9 cellular contexts compared by ENCODE assay signal in the genomic region with DNA sequence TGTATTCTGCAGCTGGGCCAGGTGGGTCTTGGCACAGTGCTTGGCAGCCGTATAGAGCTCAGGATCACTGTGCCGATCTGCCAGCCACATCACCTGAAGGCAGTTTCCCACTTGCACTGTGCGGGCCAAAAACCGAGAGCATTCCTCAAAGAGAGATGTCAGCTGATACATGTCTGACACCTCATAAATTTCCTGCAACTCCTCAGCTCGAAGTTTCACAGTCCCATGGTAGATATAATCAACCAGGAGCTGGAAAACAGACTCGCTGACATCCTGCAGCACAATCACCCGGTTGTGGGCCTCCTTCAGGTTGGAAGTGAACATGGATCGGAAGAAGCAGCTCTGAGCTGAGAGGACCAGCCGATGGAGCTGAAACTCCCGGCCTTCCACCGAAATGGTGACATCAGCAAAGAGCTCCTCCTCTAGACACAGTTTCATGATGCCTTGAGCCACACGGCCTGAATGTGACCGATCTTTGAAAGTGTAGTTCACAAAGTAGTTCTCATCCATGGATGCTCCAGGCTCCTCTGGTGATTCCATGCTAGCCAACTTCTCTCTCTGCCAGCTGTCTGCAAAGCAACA. TPM values are rescaled to one million over a fixed set of nuclear protein-coding genes. Genes with fewer than 3 reads are reported as not detected.
DNase-seq lines count a peak whose midpoint lies in the region; ATAC-seq and TF ChIP-seq lines count a peak whose summit lies in the region.
"Had no signal": no experiment of that assay in that cellular context is flagged by ENCODE, and none has a peak within 500 bp of the region (broad histone marks: within the 10 kb centered on the region; RNA-seq: fewer than 3 reads in every experiment).

No MANE protein-coding gene starts in this region.

- CTCF ChIA-PET in activated B cell treated with CpG ODN at 0.5 μM for 24 hours (lab: Charles Lee): no interaction called here

- TF ChIP-seq CTCF in activated B cell treated with CpG ODN at 0.5 μM for 24 hours (IDR thresholded peaks at IDR 0.05) (no peak), glutamatergic neuron (IDR thresholded peaks at IDR 0.05; ENCODE audit: partially characterized antibody, unreplicated experiment) (no peak)

- DNase-seq in activated CD4-positive, alpha-beta T cell treated with anti-CD3 and anti-CD28 coated beads, Interleukin-2, amount 10 ng/mL, durations not matched to agents 24 days and 14 days: no peak
- DNase-seq in activated CD4-positive, alpha-beta T cell treated with anti-CD3 and anti-CD28 coated beads, Interleukin-2, amount 50 U/mL, for 48 hours: no peak
- DNase-seq in activated B cell treated with CpG ODN at 0.5 μM for 24 hours (no peak), glutamatergic neuron (no peak), SHP77 (lab: John Stamatoyannopoulos, UW) (no peak), HK-2 (ENCODE audit: unreplicated experiment) (no peak)
- no peak for DNase-seq in stimulated activated naive B cell treated with anti-CD40 and anti-IgM and Interleukin-4, amounts not matched to agents 10 μg/mL and 1 μg/mL and 100 μg/mL, for 72 hours

- peak overlapping the region; percentile 96 for H3K27ac Mint-ChIP-seq in activated CD4-positive, alpha-beta T cell treated with anti-CD3 and anti-CD28 coated beads, Interleukin-2, amount 10 ng/mL, durations not matched to agents 24 days and 14 days
- H3K27ac Mint-ChIP-seq in activated B cell treated with CpG ODN at 0.5 μM for 24 hours (no peak overlapping the region), glutamatergic neuron (ENCODE audit: unreplicated experiment) (no peak overlapping the region)
- peak overlapping the region; percentile 20 for H3K27ac Mint-ChIP-seq in stimulated activated naive B cell treated with anti-CD40 and anti-IgM and Interleukin-4, amounts not matched to agents 10 μg/mL and 1 μg/mL and 100 μg/mL, for 72 hours

- H3K9me3 Mint-ChIP-seq in activated CD4-positive, alpha-beta T cell treated with anti-CD3 and anti-CD28 coated beads, Interleukin-2, amount 10 ng/mL, durations not matched to agents 24 days and 14 days: no peaks in the 10 kb centered on the region
- H3K9me3 Mint-ChIP-seq in activated B cell treated with CpG ODN at 0.5 μM for 24 hours: no peaks in the 10 kb centered on the region
- peaks cover 7% of the 10 kb centered on the region for H3K9me3 Mint-ChIP-seq in glutamatergic neuron (ENCODE audit: unreplicated experiment)
- H3K9me3 Mint-ChIP-seq in stimulated activated naive B cell treated with anti-CD40 and anti-IgM and Interleukin-4, amounts not matched to agents 10 μg/mL and 1 μg/mL and 100 μg/mL, for 72 hours: no peaks in the 10 kb centered on the region

- peaks cover 30% of the 10 kb centered on the region for H3K4me1 Mint-ChIP-seq in activated CD4-positive, alpha-beta T cell treated with anti-CD3 and anti-CD28 coated beads, Interleukin-2, amount 10 ng/mL, durations not matched to agents 24 days and 14 days
- H3K4me1 Mint-ChIP-seq in activated B cell treated with CpG ODN at 0.5 μM for 24 hours (peaks cover 38% of the 10 kb centered on the region), glutamatergic neuron (ENCODE audit: low read depth, unreplicated experiment) (peaks cover 12% of the 10 kb centered on the region)
- peaks cover 19 to 32% of the 10 kb centered on the region in 2 donors for H3K4me1 Mint-ChIP-seq in stimulated activated naive B cell treated with anti-CD40 and anti-IgM and Interleukin-4, amounts not matched to agents 10 μg/mL and 1 μg/mL and 100 μg/mL, for 72 hours

- H3K27me3 Mint-ChIP-seq in activated CD4-positive, alpha-beta T cell treated with anti-CD3 and anti-CD28 coated beads, Interleukin-2, amount 10 ng/mL, durations not matched to agents 24 days and 14 days: no peaks in the 10 kb centered on the region
- no peaks in the 10 kb centered on the region for H3K27me3 Mint-ChIP-seq in activated B cell treated with CpG ODN at 0.5 μM for 24 hours
- H3K27me3 Mint-ChIP-seq in glutamatergic neuron (ENCODE audit: unreplicated experiment): peaks cover 10% of the 10 kb centered on the region
- no peaks in the 10 kb centered on the region for H3K27me3 Mint-ChIP-seq in stimulated activated naive B cell treated with anti-CD40 and anti-IgM and Interleukin-4, amounts not matched to agents 10 μg/mL and 1 μg/mL and 100 μg/mL, for 72 hours

- peaks cover 59% of the 10 kb centered on the region for H3K36me3 Mint-ChIP-seq in activated CD4-positive, alpha-beta T cell treated with anti-CD3 and anti-CD28 coated beads, Interleukin-2, amount 10 ng/mL, durations not matched to agents 24 days and 14 days (ENCODE audit: low read depth)
- H3K36me3 Mint-ChIP-seq in activated B cell treated with CpG ODN at 0.5 μM for 24 hours (ENCODE audit: low read depth) (peaks cover 68% of the 10 kb centered on the region), glutamatergic neuron (ENCODE audit: unreplicated experiment) (peaks cover 5% of the 10 kb centered on the region)
- H3K36me3 Mint-ChIP-seq in stimulated activated naive B cell treated with anti-CD40 and anti-IgM and Interleukin-4, amounts not matched to agents 10 μg/mL and 1 μg/mL and 100 μg/mL, for 72 hours: peaks cover 26 to 44% of the 10 kb centered on the region in 2 donors

- POLR2A ChIA-PET in activated B cell treated with CpG ODN at 0.5 μM for 24 hours (lab: Charles Lee): interaction anchor here (0.5 to 5.6 kb wide), 10 partner anchors 12 to 362 kb away, joined by 3 to 56 read pairs (median 6); partner anchors contain the start of genes ACP2, AGBL2, CELF1 and PTPMT1

- ATAC-seq in activated B cell treated with CpG ODN at 0.5 μM for 24 hours (ENCODE audit: low read depth) (no peak), GM21447 (IDR thresholded peaks at IDR 0.05; ENCODE audit: unreplicated experiment) (no peak)
- no peak for ATAC-seq in stimulated activated naive B cell treated with anti-CD40 and anti-IgM and Interleukin-4, amounts not matched to agents 10 μg/mL and 1 μg/mL and 100 μg/mL, for 72 hours (replicated peaks)

- H3K4me3 Mint-ChIP-seq in activated CD4-positive, alpha-beta T cell treated with anti-CD3 and anti-CD28 coated beads, Interleukin-2, amount 10 ng/mL, durations not matched to agents 24 days and 14 days: peak overlapping the region; percentile 94
- H3K4me3 Mint-ChIP-seq in activated B cell treated with CpG ODN at 0.5 μM for 24 hours: peak overlapping the region; percentile 99
- H3K4me3 Mint-ChIP-seq in glutamatergic neuron (ENCODE audit: unreplicated experiment): peak overlapping the region; percentile 100
- peak overlapping the region; percentile 91 to 98 for H3K4me3 Mint-ChIP-seq in stimulated activated naive B cell treated with anti-CD40 and anti-IgM and Interleukin-4, amounts not matched to agents 10 μg/mL and 1 μg/mL and 100 μg/mL, for 72 hours

- intact Hi-C loops in activated CD4-positive, alpha-beta T cell treated with anti-CD3 and anti-CD28 coated beads, Interleukin-2, amount 10 ng/mL, durations not matched to agents 24 days and 14 days (cut with micrococcal nuclease): loop anchor here (1.0 to 5.0 kb wide), 4 partner anchors 12 to 640 kb away; partner anchors contain the start of genes CSTPP1, MTCH2 and PTPMT1
- intact Hi-C loops in activated B cell treated with CpG ODN at 0.5 μM for 24 hours (cut with micrococcal nuclease): loop anchor here (2.0 kb wide), 3 partner anchors 65 to 533 kb away; partner anchors contain the start of genes FNBP4 and MTCH2

RNA-seq across cellular contexts. Expression of gene KBTBD4, which starts 1.2 kb away (rescaled TPM):
- total RNA-seq in activated CD4-positive, alpha-beta T cell treated with anti-CD3 and anti-CD28 coated beads, Interleukin-2, amount 10 ng/mL, durations not matched to agents 24 days and 14 days: 16.4 and 16.7 TPM in 2 replicates
- 19.5 and 20.4 TPM in 2 replicates for total RNA-seq in activated B cell treated with CpG ODN at 0.5 μM for 24 hours
- total RNA-seq in glutamatergic neuron (ENCODE audit: unreplicated experiment): 11.1 TPM

RNA-seq across cellular contexts. Expression of gene NDUFS3, which starts 1.3 kb away (rescaled TPM):
- 151 and 159 TPM in 2 replicates for total RNA-seq in activated CD4-positive, alpha-beta T cell treated with anti-CD3 and anti-CD28 coated beads, Interleukin-2, amount 10 ng/mL, durations not matched to agents 24 days and 14 days
- 95.9 and 102 TPM in 2 replicates for total RNA-seq in activated B cell treated with CpG ODN at 0.5 μM for 24 hours
- total RNA-seq in glutamatergic neuron (ENCODE audit: unreplicated experiment): 122 TPM

RNA-seq across cellular contexts. Expression of gene FAM180B, which starts 8.9 kb away (rescaled TPM):
- total RNA-seq in activated CD4-positive, alpha-beta T cell treated with anti-CD3 and anti-CD28 coated beads, Interleukin-2, amount 10 ng/mL, durations not matched to agents 24 days and 14 days: 0.19 and 0.28 TPM in 2 replicates
- 0.16 TPM in 1 of 2 replicates, not detected in the other for total RNA-seq in activated B cell treated with CpG ODN at 0.5 μM for 24 hours
- total RNA-seq in glutamatergic neuron (ENCODE audit: unreplicated experiment): not detected
- total RNA-seq: dermis microvascular lymphatic vessel endothelial cell had no signal

RNA-seq across cellular contexts. Expression of gene PTPMT1, which starts 12.2 kb away (rescaled TPM):
- 53.9 and 54.9 TPM in 2 replicates for total RNA-seq in activated CD4-positive, alpha-beta T cell treated with anti-CD3 and anti-CD28 coated beads, Interleukin-2, amount 10 ng/mL, durations not matched to agents 24 days and 14 days
- total RNA-seq in activated B cell treated with CpG ODN at 0.5 μM for 24 hours (27.1 and 32.8 TPM in 2 replicates), glutamatergic neuron (ENCODE audit: unreplicated experiment) (27.5 TPM)

RNA-seq across cellular contexts. Expression of gene C1QTNF4, which starts 16.7 kb away (rescaled TPM):
- total RNA-seq in activated CD4-positive, alpha-beta T cell treated with anti-CD3 and anti-CD28 coated beads, Interleukin-2, amount 10 ng/mL, durations not matched to agents 24 days and 14 days: 0.19 TPM in 2 replicates
- total RNA-seq in activated B cell treated with CpG ODN at 0.5 μM for 24 hours (not detected in 2 replicates), glutamatergic neuron (ENCODE audit: unreplicated experiment) (7.0 TPM)
- total RNA-seq: dermis microvascular lymphatic vessel endothelial cell had no signal

Comparison
In these comparisons a context has a peak if more than half of its experiments do, and no peak if none do; other contexts are left out.
1. H3K27ac Mint-ChIP-seq: peak in activated CD4-positive, alpha-beta T cell treated with anti-CD3 and anti-CD28 coated beads, Interleukin-2, amount 10 ng/mL, durations not matched to agents 24 days and 14 days (single experiment) and stimulated activated naive B cell treated with anti-CD40 and anti-IgM and Interleukin-4, amounts not matched to agents 10 μg/mL and 1 μg/mL and 100 μg/mL, for 72 hours (single experiment); none in activated B cell treated with CpG ODN at 0.5 μM for 24 hours (single experiment) and glutamatergic neuron (single experiment).
2. Peak in every context shown above with its lines, with median percentiles within 50 percentile points of each other: H3K4me3 Mint-ChIP-seq.